ENCODE assay signal across 11 cellular contexts in genomic region chr16:4011225-4011939, GRCh38.
A peak's percentile ranks its signal among the peaks of the same experiment; 100 is the strongest.
DNase-seq lines count a peak whose midpoint lies in the region; FAIRE-seq and TF ChIP-seq lines count a peak whose summit lies in the region.
"Had no signal": no experiment of that assay in that cellular context is flagged by ENCODE, and none has a peak within 500 bp of the region (broad histone marks: within the 10 kb centered on the region; RNA-seq: fewer than 3 reads in every experiment).

No MANE protein-coding gene starts in this region.

- H3K23ac ChIP-seq in H1 (ENCODE audit: insufficient read length): no peak overlapping the region

- H2AFZ ChIP-seq in H1 (ENCODE audit: low read length): 0 out of 2 replicates have a peak overlapping the region, but pooled peaks have one; percentile 11

- peak; percentile 28 for FAIRE-seq in H1 (lab: Jason Lieb, UNC)

- H2BK15ac ChIP-seq in H1 (ENCODE audit: low read length): 0 out of 2 replicates have a peak overlapping the region, but pooled peaks have one; percentile 77

- H2AK5ac ChIP-seq in H1 (ENCODE audit: low read depth, low read length): peak overlapping the region; percentile 82

- H3K4me3 ChIP-seq in BLaER1: no peak overlapping the region
- no peak overlapping the region for H3K4me3 ChIP-seq in H1 (ENCODE audit: extremely low read depth in 1 of 4, insufficient read depth in 2 of 4, low read depth in 3 of 4, low read length in 4 of 4)

- H4K5ac ChIP-seq in H1 (ENCODE audit: insufficient read length, low read depth, low read length): peak overlapping the region; percentile 13

- H2BK120ac ChIP-seq in H1 (replicated peaks; ENCODE audit: low read depth, low read length): no peak overlapping the region

- H3K27me3 ChIP-seq in BLaER1 (no peaks in the 10 kb centered on the region), H1 (replicated peaks in 1 of 4; ENCODE audit: control insufficient read depth in 3 of 4, extremely low read depth in 1 of 4, insufficient read depth in 3 of 4, low read length in 3 of 4) (no peaks in the 10 kb centered on the region)

- no peak for TF ChIP-seq EP300 in H1 (IDR thresholded peaks at IDR 0.05; ENCODE audit: borderline replicate concordance in 1 of 2, low read depth in 2 of 2, low read length in 2 of 2)

- H3K36me3 ChIP-seq in BLaER1 (peaks cover 54% of the 10 kb centered on the region), H1 (ENCODE audit: control insufficient read depth in 2 of 4, insufficient read depth in 4 of 4, low read length in 3 of 4) (no peaks in the 10 kb centered on the region)

- no peak for TF ChIP-seq RAD21 in H1 (IDR thresholded peaks at IDR 0.05 in 1 of 2, conservative IDR thresholded peaks at IDR 0.05 in 1 of 2; ENCODE audit: low read depth in 2 of 2, low read length in 2 of 2)

- peak overlapping the region; percentile 61 for H3K27ac ChIP-seq in BLaER1
- 0 out of 2 replicates have a peak overlapping the region, but pooled peaks have one; percentile 22 for H3K27ac ChIP-seq in H1 (ENCODE audit: low read depth, low read length)

- peak overlapping the region; percentile 71 for H3K18ac ChIP-seq in H1 (ENCODE audit: extremely low read depth, low read length)

- DNase-seq in MV-4-11 (lab: John Stamatoyannopoulos, UW): peak; percentile 79
- DNase-seq in H1 (ENCODE audit: low read depth in 1 of 2, low spot score in 2 of 2): peak in 1 of 2 experiments; percentile 72
- peak; percentile 50 to 66 for DNase-seq in lung microvascular endothelial cell (ENCODE audit: low read depth in 2 of 2)
- no peak for DNase-seq in epidermal melanocyte (ENCODE audit: insufficient read length, low spot score)
- DNase-seq in NCI-H128 (lab: John Stamatoyannopoulos, UW; ENCODE audit: unreplicated experiment): no peak
- DNase-seq in NCI-H146 treated with DMSO at 0.1 percent for 48 hours (lab: John Stamatoyannopoulos, UW; ENCODE audit: unreplicated experiment): no peak
- DNase-seq in C1 segment of cervical spinal cord (lab: John Stamatoyannopoulos, UW): no peak
- DNase-seq: activated CD4-positive, alpha-beta T cell treated with anti-CD3 and anti-CD28 coated beads for 1 hour; cortex of kidney; NCI-H2227 treated with DMSO at 0.1 percent for 48 hours had no signal

- 26% methylated on average over 19 of the region's 20 CpGs; no CpG with 5 or more reads in 1 of the 2 experiments for WGBS in H1 (ENCODE audit: extremely low coverage in 1 of 2, insufficient coverage in 1 of 2, insufficient read length in 1 of 2, insufficient replicate concordance in 2 of 2, low coverage in 1 of 2, low lambda C conversion rate in 2 of 2, missing lambda C conversion rate in 1 of 2), 2 experiments

- no peak overlapping the region for H4K91ac ChIP-seq in H1 (replicated peaks; ENCODE audit: insufficient read length, low read length)

- H3K4me1 ChIP-seq in BLaER1: peaks cover 57% of the 10 kb centered on the region
- H3K4me1 ChIP-seq in H1 (replicated peaks in 1 of 4; ENCODE audit: control insufficient read depth in 3 of 4, insufficient read depth in 4 of 4, low read length in 3 of 4): peaks cover 8 to 20% (median 14%) of the 10 kb centered on the region in 4 experiments

- no peaks in the 10 kb centered on the region for H3K23me2 ChIP-seq in H1 (ENCODE audit: low read depth, low read length)

- peaks cover 87% of the 10 kb centered on the region for H4K20me1 ChIP-seq in BLaER1
- H4K20me1 ChIP-seq in H1 (replicated peaks in 1 of 2; ENCODE audit: control insufficient read depth in 1 of 2, insufficient read depth in 2 of 2, low read length in 2 of 2): no peaks in the 10 kb centered on the region

- no peak for TF ChIP-seq CTCF in H1 (IDR thresholded peaks at IDR 0.05; ENCODE audit: control extremely low read depth in 1 of 3, insufficient read depth in 1 of 3, low read depth in 1 of 3, low read length in 3 of 3)

- H3K9ac ChIP-seq in BLaER1: peak overlapping the region; percentile 37; the same call in 1 of the 2 replicates
- H3K9ac ChIP-seq in H1 (replicated peaks in 1 of 4; ENCODE audit: extremely low read depth in 1 of 4, low read depth in 3 of 4, low read length in 3 of 4): no peak overlapping the region

- H2BK20ac ChIP-seq in H1 (ENCODE audit: low read length): peak overlapping the region; percentile 4; the same call in 1 of the 2 replicates

- peak overlapping the region; percentile 98 for H2BK12ac ChIP-seq in H1 (ENCODE audit: low read depth, low read length)

- peak overlapping the region; percentile 74; the same call in 1 of the 2 replicates for H2BK5ac ChIP-seq in H1 (ENCODE audit: low read depth, low read length)

- CTCF ChIA-PET in H1 (lab: Charles Lee; ENCODE audit: partially characterized antibody): interaction anchor here (0.8 to 1.3 kb wide), 2 partner anchors 29 to 149 kb away, joined by 3 read pairs; no protein-coding TSS in a partner anchor

- H3K9me3 ChIP-seq in BLaER1 (no peaks in the 10 kb centered on the region), H1 (ENCODE audit: insufficient read depth in 2 of 2, low read depth in 1 of 2, low read length in 1 of 2) (no peaks in the 10 kb centered on the region)

- H3K4me2 ChIP-seq in BLaER1 (peak overlapping the region; percentile 45), H1 (ENCODE audit: insufficient read depth in 1 of 2, low read depth in 2 of 2, low read length in 2 of 2) (peak overlapping the region; percentile 17 to 22; a peak in 3 of 4 replicates)

- TF ChIP-seq POLR2A in H1 (IDR thresholded peaks at IDR 0.05; ENCODE audit: control extremely low read depth in 1 of 2, low read depth in 2 of 2, low read length in 2 of 2): no peak

- H3K14ac ChIP-seq in H1 (ENCODE audit: insufficient read length): no peak overlapping the region

- 0 out of 2 replicates have a peak overlapping the region, but pooled peaks have one; percentile 20 for H4K8ac ChIP-seq in H1 (ENCODE audit: extremely low read depth, insufficient read depth, low read length)

- H3K4ac ChIP-seq in H1 (replicated peaks; ENCODE audit: insufficient read length, low read depth, low read length): no peak overlapping the region

- no peaks in the 10 kb centered on the region for H3K79me2 ChIP-seq in H1 (ENCODE audit: control insufficient read depth in 1 of 2, insufficient read depth in 2 of 2, low read length in 2 of 2)

- POLR2A ChIA-PET in H1 (lab: Charles Lee; ENCODE audit: partially characterized antibody): interaction anchor here (0.5 to 1.1 kb wide), 4 partner anchors 16 to 242 kb away, joined by 3 read pairs; no protein-coding TSS in a partner anchor

- peaks cover 2% of the 10 kb centered on the region; the same call in 1 of the 2 replicates for H3K79me1 ChIP-seq in H1 (ENCODE audit: low read depth, low read length)

- H3K56ac ChIP-seq in H1 (replicated peaks; ENCODE audit: insufficient read length, low read depth, low read length): no peak overlapping the region

TF ChIP-seq in H1, 55 proteins besides CTCF, POLR2A, EP300 and RAD21 (continues in another document):
- TF ChIP-seq SIN3A (conservative IDR thresholded peaks at IDR 0.05 in 1 of 2, IDR thresholded peaks at IDR 0.05 in 1 of 2; ENCODE audit: low read depth in 1 of 2, low read length in 2 of 2) (no peak), SP1 (IDR thresholded peaks at IDR 0.05; ENCODE audit: low read depth, low read length) (no peak), TAF1 (IDR thresholded peaks at IDR 0.05; ENCODE audit: low read depth, low read length) (no peak), BCL11A (IDR thresholded peaks at IDR 0.05; ENCODE audit: low read depth in 2 of 2, low read length in 2 of 2) (no peak), GABPA (IDR thresholded peaks at IDR 0.05; ENCODE audit: borderline replicate concordance, insufficient read depth, low read length) (no peak), SRF (IDR thresholded peaks at IDR 0.05; ENCODE audit: low read depth, low read length) (no peak), BACH1 (IDR thresholded peaks at IDR 0.05; ENCODE audit: low read length) (no peak)
- TF ChIP-seq, protein P1, sequence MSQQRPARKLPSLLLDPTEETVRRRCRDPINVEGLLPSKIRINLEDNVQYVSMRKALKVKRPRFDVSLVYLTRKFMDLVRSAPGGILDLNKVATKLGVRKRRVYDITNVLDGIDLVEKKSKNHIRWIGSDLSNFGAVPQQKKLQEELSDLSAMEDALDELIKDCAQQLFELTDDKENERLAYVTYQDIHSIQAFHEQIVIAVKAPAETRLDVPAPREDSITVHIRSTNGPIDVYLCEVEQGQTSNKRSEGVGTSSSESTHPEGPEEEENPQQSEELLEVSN (IDR thresholded peaks at IDR 0.05): no peak

Comparison
In these comparisons a context has a peak if more than half of its experiments do, and no peak if none do; other contexts are left out.
1. DNase-seq: peak in MV-4-11 (single experiment) and lung microvascular endothelial cell (2 of 2); none in epidermal melanocyte (single experiment), NCI-H128 (single experiment), NCI-H146 treated with DMSO at 0.1 percent for 48 hours (single experiment) and C1 segment of cervical spinal cord (0 of 14).